1 cellular context compared by ENCODE assay signal in the genomic region with DNA sequence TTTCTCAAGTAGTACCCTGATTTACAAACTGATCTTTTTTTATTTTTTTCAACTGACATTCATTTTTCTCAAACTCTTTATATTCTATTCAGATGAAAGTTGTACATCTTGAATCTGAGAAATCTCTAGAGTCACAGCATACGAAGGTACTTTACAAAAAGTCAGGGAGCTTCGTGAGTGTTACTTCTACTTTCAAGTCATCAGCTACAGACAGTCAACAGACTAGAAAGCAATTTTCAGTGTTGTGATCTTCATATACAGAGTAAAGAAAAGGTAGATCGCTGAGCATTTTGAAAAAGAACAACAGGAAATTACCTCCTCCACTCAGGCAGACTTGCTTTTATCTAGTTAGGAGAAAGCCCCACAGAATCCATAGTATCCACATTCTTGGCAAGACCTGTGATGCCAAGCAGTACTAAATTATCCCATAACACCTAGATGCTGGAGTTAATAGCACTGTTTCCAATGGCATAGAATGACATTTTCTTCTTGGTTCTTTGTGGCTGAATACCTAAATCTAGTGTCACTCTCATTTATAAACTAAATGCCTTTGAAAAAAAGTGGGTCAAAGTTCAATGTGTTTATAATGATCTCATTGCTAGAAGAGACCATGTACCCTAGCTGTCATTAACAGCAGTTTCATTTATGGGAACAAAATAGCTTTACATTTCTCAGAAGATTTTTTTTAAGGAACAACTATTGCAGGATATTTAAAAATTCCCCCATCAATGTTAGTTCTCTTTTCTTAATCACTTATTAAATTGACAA.
TF ChIP-seq lines count a peak whose summit lies in the region.

No MANE protein-coding gene starts in this region.

TF ChIP-seq in GM12878, 131 proteins besides CTCF, POLR2A, EP300 and RAD21:
- TF ChIP-seq, protein P1, sequence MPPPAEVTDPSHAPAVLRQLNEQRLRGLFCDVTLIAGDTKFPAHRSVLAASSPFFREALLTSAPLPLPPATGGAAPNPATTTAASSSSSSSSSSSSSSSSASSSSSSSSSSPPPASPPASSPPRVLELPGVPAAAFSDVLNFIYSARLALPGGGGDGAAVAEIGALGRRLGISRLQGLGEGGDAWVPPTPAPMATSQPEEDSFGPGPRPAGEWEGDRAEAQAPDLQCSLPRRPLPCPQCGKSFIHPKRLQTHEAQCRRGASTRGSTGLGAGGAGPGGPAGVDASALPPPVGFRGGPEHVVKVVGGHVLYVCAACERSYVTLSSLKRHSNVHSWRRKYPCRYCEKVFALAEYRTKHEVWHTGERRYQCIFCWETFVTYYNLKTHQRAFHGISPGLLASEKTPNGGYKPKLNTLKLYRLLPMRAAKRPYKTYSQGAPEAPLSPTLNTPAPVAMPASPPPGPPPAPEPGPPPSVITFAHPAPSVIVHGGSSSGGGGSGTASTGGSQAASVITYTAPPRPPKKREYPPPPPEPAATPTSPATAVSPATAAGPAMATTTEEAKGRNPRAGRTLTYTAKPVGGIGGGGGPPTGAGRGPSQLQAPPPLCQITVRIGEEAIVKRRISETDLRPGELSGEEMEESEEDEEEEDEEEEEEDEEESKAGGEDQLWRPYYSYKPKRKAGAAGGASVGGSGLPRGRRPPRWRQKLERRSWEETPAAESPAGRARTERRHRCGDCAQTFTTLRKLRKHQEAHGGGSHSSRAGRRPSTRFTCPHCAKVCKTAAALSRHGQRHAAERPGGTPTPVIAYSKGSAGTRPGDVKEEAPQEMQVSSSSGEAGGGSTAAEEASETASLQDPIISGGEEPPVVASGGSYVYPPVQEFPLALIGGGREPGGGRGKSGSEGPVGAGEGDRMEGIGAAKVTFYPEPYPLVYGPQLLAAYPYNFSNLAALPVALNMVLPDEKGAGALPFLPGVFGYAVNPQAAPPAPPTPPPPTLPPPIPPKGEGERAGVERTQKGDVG (CRISPR knock-in tag; IDR thresholded peaks at IDR 0.05), result no peak
- TF ChIP-seq, protein P2, sequence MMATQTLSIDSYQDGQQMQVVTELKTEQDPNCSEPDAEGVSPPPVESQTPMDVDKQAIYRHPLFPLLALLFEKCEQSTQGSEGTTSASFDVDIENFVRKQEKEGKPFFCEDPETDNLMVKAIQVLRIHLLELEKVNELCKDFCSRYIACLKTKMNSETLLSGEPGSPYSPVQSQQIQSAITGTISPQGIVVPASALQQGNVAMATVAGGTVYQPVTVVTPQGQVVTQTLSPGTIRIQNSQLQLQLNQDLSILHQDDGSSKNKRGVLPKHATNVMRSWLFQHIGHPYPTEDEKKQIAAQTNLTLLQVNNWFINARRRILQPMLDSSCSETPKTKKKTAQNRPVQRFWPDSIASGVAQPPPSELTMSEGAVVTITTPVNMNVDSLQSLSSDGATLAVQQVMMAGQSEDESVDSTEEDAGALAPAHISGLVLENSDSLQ (IDR thresholded peaks at IDR 0.05), result peak; percentile 21; the same call in 1 of the 2 replicates
- peak; percentile 72 for TF ChIP-seq NR2F1 (conservative IDR thresholded peaks at IDR 0.05)
- 0 out of 2 replicates have a peak, but pooled peaks have one; percentile 30 for TF ChIP-seq NBN (IDR thresholded peaks at IDR 0.05)
- peak; percentile 79 for TF ChIP-seq ATF7 (IDR thresholded peaks at IDR 0.05; ENCODE audit: low read depth)
- TF ChIP-seq SMARCA5 (IDR thresholded peaks at IDR 0.05), result 0 out of 2 replicates have a peak, but pooled peaks have one; percentile 31
- TF ChIP-seq ASH2L (IDR thresholded peaks at IDR 0.05; ENCODE audit: borderline replicate concordance, low read depth), result no peak
- TF ChIP-seq IKZF2 (IDR thresholded peaks at IDR 0.05), result peak in 1 of 2 experiments; percentile 28; a peak in 1 of 4 replicates
- no peak for TF ChIP-seq RCOR1 (conservative IDR thresholded peaks at IDR 0.05; ENCODE audit: low read depth, low read length)
- TF ChIP-seq IKZF1 (conservative IDR thresholded peaks at IDR 0.05), result 0 out of 2 replicates have a peak, but pooled peaks have one; percentile 30
- TF ChIP-seq MTA2 (IDR thresholded peaks at IDR 0.05; ENCODE audit: low read depth), result peak; percentile 28; the same call in 1 of the 2 replicates
- peak; percentile 74 for TF ChIP-seq NR2C1 (IDR thresholded peaks at IDR 0.05)
- TF ChIP-seq MYB (IDR thresholded peaks at IDR 0.05; ENCODE audit: borderline replicate concordance, low read depth, low read length), result no peak
- TF ChIP-seq, protein P3, sequence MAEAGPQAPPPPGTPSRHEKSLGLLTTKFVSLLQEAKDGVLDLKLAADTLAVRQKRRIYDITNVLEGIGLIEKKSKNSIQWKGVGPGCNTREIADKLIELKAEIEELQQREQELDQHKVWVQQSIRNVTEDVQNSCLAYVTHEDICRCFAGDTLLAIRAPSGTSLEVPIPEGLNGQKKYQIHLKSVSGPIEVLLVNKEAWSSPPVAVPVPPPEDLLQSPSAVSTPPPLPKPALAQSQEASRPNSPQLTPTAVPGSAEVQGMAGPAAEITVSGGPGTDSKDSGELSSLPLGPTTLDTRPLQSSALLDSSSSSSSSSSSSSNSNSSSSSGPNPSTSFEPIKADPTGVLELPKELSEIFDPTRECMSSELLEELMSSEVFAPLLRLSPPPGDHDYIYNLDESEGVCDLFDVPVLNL (IDR thresholded peaks at IDR 0.05; ENCODE audit: low read depth, low read length), result no peak
- peak; percentile 68; the same call in 1 of the 2 replicates for TF ChIP-seq DPF2 (IDR thresholded peaks at IDR 0.05)
- TF ChIP-seq POLR2AphosphoS5 (IDR thresholded peaks at IDR 0.05; ENCODE audit: low read length), result no peak
- TF ChIP-seq, protein P4, sequence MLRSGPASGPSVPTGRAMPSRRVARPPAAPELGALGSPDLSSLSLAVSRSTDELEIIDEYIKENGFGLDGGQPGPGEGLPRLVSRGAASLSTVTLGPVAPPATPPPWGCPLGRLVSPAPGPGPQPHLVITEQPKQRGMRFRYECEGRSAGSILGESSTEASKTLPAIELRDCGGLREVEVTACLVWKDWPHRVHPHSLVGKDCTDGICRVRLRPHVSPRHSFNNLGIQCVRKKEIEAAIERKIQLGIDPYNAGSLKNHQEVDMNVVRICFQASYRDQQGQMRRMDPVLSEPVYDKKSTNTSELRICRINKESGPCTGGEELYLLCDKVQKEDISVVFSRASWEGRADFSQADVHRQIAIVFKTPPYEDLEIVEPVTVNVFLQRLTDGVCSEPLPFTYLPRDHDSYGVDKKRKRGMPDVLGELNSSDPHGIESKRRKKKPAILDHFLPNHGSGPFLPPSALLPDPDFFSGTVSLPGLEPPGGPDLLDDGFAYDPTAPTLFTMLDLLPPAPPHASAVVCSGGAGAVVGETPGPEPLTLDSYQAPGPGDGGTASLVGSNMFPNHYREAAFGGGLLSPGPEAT (IDR thresholded peaks at IDR 0.05; ENCODE audit: low read depth), result peak; percentile 43; the same call in 1 of the 2 replicates
